22 cellular contexts compared by ENCODE assay signal in the genomic region with DNA sequence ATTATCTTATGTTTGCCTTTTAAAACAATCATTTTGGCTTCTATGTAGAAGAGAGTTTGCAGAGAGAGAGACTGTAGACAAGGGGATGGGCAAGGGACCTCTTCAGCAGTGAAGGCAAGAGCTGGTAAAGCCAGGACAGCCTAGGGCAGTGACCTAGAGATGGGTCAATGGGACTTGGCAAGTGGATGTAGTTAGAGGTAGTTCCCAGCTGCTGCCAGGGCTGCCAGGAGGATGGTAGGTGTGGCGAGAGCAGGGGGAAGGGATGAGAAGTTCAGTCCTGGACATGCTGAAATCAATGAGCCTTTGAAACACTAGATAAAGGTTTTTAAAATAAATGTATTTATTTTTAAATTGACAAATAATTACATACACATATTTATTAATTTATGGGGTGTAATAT. TPM values are rescaled to one million over a fixed set of nuclear protein-coding genes. Genes with fewer than 3 reads are reported as not detected.
"Had no signal": no experiment of that assay in that cellular context is flagged by ENCODE, and none has a peak within 500 bp of the region (broad histone marks: within the 10 kb centered on the region; RNA-seq: fewer than 3 reads in every experiment).

No MANE protein-coding gene starts in this region.

- H3K9me3 ChIP-seq: MG63, SK-N-SH had no signal

- DNase-seq: IMR-90, Karpas-422, KG1, MG63, NCI-H1092 treated with DMSO at 0.1 percent for 48 hours, NCI-H1436, NCI-H187, NCI-H2029, NCI-H2081 treated with DMSO at 0.1 percent for 48 hours, NCI-H2171, NCI-H226, NCI-H446, NCI-H510A, NCI-H524 treated with DMSO at 0.1 percent for 48 hours, NCI-H69, NCI-H774, RPMI8226, SHP77, SK-N-SH, SW 1271 had no signal

- H3K36me3 ChIP-seq: MG63 had no signal

- H3K27me3 ChIP-seq: MG63 had no signal

- H3K4me2 ChIP-seq: SK-N-SH had no signal

- H3K4me3 ChIP-seq: MG63 had no signal

- H3K9ac ChIP-seq: SK-N-SH had no signal

RNA-seq across cellular contexts. Expression of gene SPRR5, which starts 6.4 kb away (rescaled TPM):
- total RNA-seq: HT-29, IMR-90, SK-MEL-5 had no signal

RNA-seq across cellular contexts. Expression of gene SPRR4, which starts 29.8 kb away (rescaled TPM):
- total RNA-seq: HT-29, IMR-90, SK-MEL-5 had no signal

RNA-seq across cellular contexts. Expression of gene IVL, which starts 32.3 kb away (rescaled TPM):
- total RNA-seq: IMR-90, SK-MEL-5 had no signal

RNA-seq across cellular contexts. Expression of gene SPRR1A, which starts 43.3 kb away (rescaled TPM):
- total RNA-seq: HT-29, IMR-90, SK-MEL-5 had no signal
